ENCODE assay signal across 9 cellular contexts in genomic region chr18:79459946-79460345, GRCh38.
DNase-seq lines count a peak whose midpoint lies in the region; ATAC-seq and TF ChIP-seq lines count a peak whose summit lies in the region.
"Had no signal": no experiment of that assay in that cellular context is flagged by ENCODE, and none has a peak within 500 bp of the region (broad histone marks: within the 10 kb centered on the region; RNA-seq: fewer than 3 reads in every experiment).

No MANE protein-coding gene starts in this region.

- H3K4me1 ChIP-seq in H9 (ENCODE audit: insufficient read depth, low read length), result no peaks in the 10 kb centered on the region

- H2BK15ac ChIP-seq in H9 (ENCODE audit: low read depth, low read length), result no peak overlapping the region

- H2AFZ ChIP-seq in H9 (ENCODE audit: low read length), result no peak overlapping the region

- H3K27ac ChIP-seq in H9 (ENCODE audit: insufficient read length, low read depth, low read length), result no peak overlapping the region

- no peak overlapping the region for H2AK5ac ChIP-seq in H9 (ENCODE audit: insufficient read length, low read length)

- no peak overlapping the region for H4K8ac ChIP-seq in H9 (replicated peaks; ENCODE audit: insufficient read length, low read depth, low read length)

- no peak overlapping the region for H2BK20ac ChIP-seq in H9 (ENCODE audit: low read depth, low read length, poor library complexity, severe bottlenecking)

- no peak overlapping the region for H2BK12ac ChIP-seq in H9 (ENCODE audit: insufficient read length, low read depth, low read length)

- no peaks in the 10 kb centered on the region for H3K9me3 Mint-ChIP-seq in H9
- H3K9me3 Mint-ChIP-seq in naive thymus-derived CD8-positive, alpha-beta T cell, result no peaks in the 10 kb centered on the region

- no peak overlapping the region for H2BK5ac ChIP-seq in H9 (ENCODE audit: insufficient read length, low read length)

- H2BK120ac ChIP-seq in H9 (ENCODE audit: low read depth, low read length, poor library complexity, severe bottlenecking), result no peak overlapping the region

- no peak overlapping the region for H3K18ac ChIP-seq in H9 (ENCODE audit: insufficient read length, low read depth, low read length)

- H3K9me3 ChIP-seq in H9 (ENCODE audit: control insufficient read depth, low read depth, low read length) (no peaks in the 10 kb centered on the region), T-helper 17 cell (ENCODE audit: control insufficient read depth, low read length, poor library complexity, severe bottlenecking) (no peaks in the 10 kb centered on the region)
- H3K9me3 ChIP-seq: MG63 had no signal

- no peak overlapping the region for H3K4ac ChIP-seq in H9 (ENCODE audit: low read depth, low read length)

- H3K36me3 Mint-ChIP-seq in H9 (ENCODE audit: insufficient read depth in 1 of 3, low read depth in 3 of 3), result peaks cover 3 to 6% (median 4%) of the 10 kb centered on the region in 3 experiments; a peak in 2 of 7 replicates
- no peaks in the 10 kb centered on the region for H3K36me3 Mint-ChIP-seq in T-helper 17 cell (ENCODE audit: low read depth)
- H3K36me3 Mint-ChIP-seq in naive thymus-derived CD8-positive, alpha-beta T cell, result peaks cover 0 to 39% (median 3%) of the 10 kb centered on the region in 3 donors

- H3K27me3 Mint-ChIP-seq in H9 (ENCODE audit: low read depth) (no peaks in the 10 kb centered on the region), T-helper 17 cell (no peaks in the 10 kb centered on the region)
- no peaks in the 10 kb centered on the region for H3K27me3 Mint-ChIP-seq in naive thymus-derived CD8-positive, alpha-beta T cell

- H3K23me2 ChIP-seq in H9 (ENCODE audit: insufficient read length, low read depth, low read length, poor library complexity, severe bottlenecking), result no peaks in the 10 kb centered on the region

- H3K23ac ChIP-seq in H9 (ENCODE audit: insufficient read length, low read depth, low read length), result no peak overlapping the region

- no peaks in the 10 kb centered on the region for H4K20me1 ChIP-seq in H9 (ENCODE audit: control insufficient read depth, insufficient read depth, insufficient read length)

- ATAC-seq in GM18867 (IDR thresholded peaks at IDR 0.05; ENCODE audit: unreplicated experiment) (peak; percentile 34), T-helper 17 cell (no peak), HG03457 (IDR thresholded peaks at IDR 0.05; ENCODE audit: unreplicated experiment) (no peak)
- ATAC-seq in naive thymus-derived CD8-positive, alpha-beta T cell, result no peak

- H3K4me2 ChIP-seq in H9 (ENCODE audit: insufficient read depth, insufficient read length, low read length), result no peak overlapping the region

- no peak overlapping the region for H3K14ac ChIP-seq in H9 (ENCODE audit: insufficient read depth, low read length)

- no peaks in the 10 kb centered on the region for H3K79me1 ChIP-seq in H9 (ENCODE audit: insufficient read depth, low read depth, low read length, poor library complexity, severe bottlenecking)

- H3K56ac ChIP-seq in H9 (ENCODE audit: insufficient read length, low read depth, low read length), result no peak overlapping the region

- H3K9ac ChIP-seq in H9 (ENCODE audit: extremely low read depth, insufficient read length, low read length), result no peak overlapping the region

- H3K4me1 Mint-ChIP-seq in H9 (peaks cover 13 to 15% of the 10 kb centered on the region in 2 experiments), T-helper 17 cell (peaks cover 8% of the 10 kb centered on the region)
- peaks cover 1 to 18% (median 11%) of the 10 kb centered on the region in 4 donors for H3K4me1 Mint-ChIP-seq in naive thymus-derived CD8-positive, alpha-beta T cell

- DNase-seq in H9 (no peak), T-helper 17 cell (no peak), KG1 (lab: John Stamatoyannopoulos, UW) (no peak), NCI-H1694 treated with DMSO at 0.1 percent for 48 hours (lab: John Stamatoyannopoulos, UW) (no peak)
- no peak for DNase-seq in naive thymus-derived CD8-positive, alpha-beta T cell
- no peak for DNase-seq in activated CD8-positive, alpha-beta memory T cell treated with anti-CD3 and anti-CD28 coated beads, Interleukin-2, amount 50 U/mL, for 4 hours
- DNase-seq: MG63 had no signal

- H3K4me3 Mint-ChIP-seq in H9, result no peak overlapping the region
- H3K4me3 Mint-ChIP-seq in T-helper 17 cell, result no peak overlapping the region
- peak overlapping the region in 1 of 10 donors; percentile 68 for H3K4me3 Mint-ChIP-seq in naive thymus-derived CD8-positive, alpha-beta T cell

- POLR2A ChIA-PET in naive thymus-derived CD8-positive, alpha-beta T cell (lab: Charles Lee), result no interaction called here

- no CpG with 5 or more reads among the region's 7 CpGs for WGBS in H9 (ENCODE audit: extremely low coverage, insufficient read length, low lambda C conversion rate)

- H3K27me3 ChIP-seq in H9 (ENCODE audit: insufficient read depth, low read length), result no peaks in the 10 kb centered on the region
- H3K27me3 ChIP-seq: MG63 had no signal

- peak overlapping the region in 2 of 3 experiments; percentile 8 to 90; a peak in 2 of 7 replicates for H3K27ac Mint-ChIP-seq in H9
- H3K27ac Mint-ChIP-seq in T-helper 17 cell, result peak overlapping the region; percentile 96
- H3K27ac Mint-ChIP-seq in naive thymus-derived CD8-positive, alpha-beta T cell, result peak overlapping the region; percentile 37 to 92 (median 68)

- H4K91ac ChIP-seq in H9 (ENCODE audit: insufficient read length, low read depth, low read length), result no peak overlapping the region

- no peak overlapping the region for H4K5ac ChIP-seq in H9 (ENCODE audit: insufficient read length, low read depth, low read length)

- H3K79me2 ChIP-seq in H9 (ENCODE audit: insufficient read depth, low read length), result no peaks in the 10 kb centered on the region

- no peak for TF ChIP-seq CTCF in H9 (conservative IDR thresholded peaks at IDR 0.05)

- H3T11ph ChIP-seq in H9 (ENCODE audit: low read length), result no peak overlapping the region
